Comparison of ENCODE assay signal across 8 cellular contexts in genomic region chr22:17638432-17639237, GRCh38. TPM values are rescaled to one million over a fixed set of nuclear protein-coding genes. Genes with fewer than 3 reads are reported as not detected.
DNase-seq lines count a peak whose midpoint lies in the region; ATAC-seq and TF ChIP-seq lines count a peak whose summit lies in the region.

TSS of gene BCL2L13 (plus strand) at chr22:17638757. CDS start at chr22:17655712, 16,955 bp downstream.

- H2BK15ac ChIP-seq in IMR-90 (ENCODE audit: low read depth, low read length): peak within 1 kb of the TSS; percentile 83

- no peaks in the 10 kb centered on the region for H4K20me1 ChIP-seq in IMR-90 (ENCODE audit: insufficient read depth, low read length)

- H2BK120ac ChIP-seq in IMR-90 (ENCODE audit: low read depth, low read length): peak within 1 kb of the TSS; percentile 78

- H2BK5ac ChIP-seq in IMR-90 (ENCODE audit: low read depth, low read length, poor library complexity, severe bottlenecking): peak within 1 kb of the TSS; percentile 96

- H2AFZ ChIP-seq in IMR-90 (replicated peaks; ENCODE audit: low read length, poor library complexity): peak within 1 kb of the TSS; percentile 97

- H3K18ac ChIP-seq in IMR-90 (ENCODE audit: low read depth, low read length): peak within 1 kb of the TSS; percentile 92

- H3K4me2 ChIP-seq in IMR-90 (ENCODE audit: low read depth, low read length): peak within 1 kb of the TSS; percentile 93

- peak within 1 kb of the TSS; percentile 99 for H3K4ac ChIP-seq in IMR-90 (ENCODE audit: low read depth, low read length)

- H3K9me3 ChIP-seq in IMR-90 (ENCODE audit: control insufficient read depth, insufficient read depth, low read length) (no peaks in the 10 kb centered on the region), mononuclear cell (ENCODE audit: low read depth, low read length) (no peaks in the 10 kb centered on the region)

- WGBS in IMR-90 (ENCODE audit: extremely low coverage in 2 of 2, insufficient read length in 1 of 2), 2 experiments: 1% methylated on average over 25 of the region's 68 CpGs; no CpG with 5 or more reads in 1 of the 2 experiments

- H3K4me3 ChIP-seq in IMR-90 (ENCODE audit: insufficient read depth, low read depth, low read length) (peak within 1 kb of the TSS; percentile 69), epithelial cell of esophagus (ENCODE audit: low read length) (peak within 1 kb of the TSS; percentile 93), mononuclear cell (ENCODE audit: low read length) (peak within 1 kb of the TSS; percentile 83)

- intact Hi-C loops in IMR-90 (cut with micrococcal nuclease): loop anchor here (2.0 to 5.0 kb wide), 3 partner anchors 74 to 88 kb away; partner anchors contain the start of gene SLC25A18

- peak within 1 kb of the TSS; percentile 94 for H3K27ac ChIP-seq in IMR-90 (ENCODE audit: insufficient read depth, low read length)

- TF ChIP-seq RAD21 in IMR-90 (IDR thresholded peaks at IDR 0.05; ENCODE audit: low read length): no peak

- POLR2A ChIA-PET in IMR-90 (lab: Charles Lee; ENCODE audit: unreplicated experiment): interaction anchor here (0.5 to 0.9 kb wide), 3 partner anchors 21 to 31 kb away, joined by 3 to 4 read pairs (median 3); no protein-coding TSS in a partner anchor

- dilution Hi-C loops in IMR-90 (cut with HindIII; ENCODE audit: low sequenced_read_pairs, unreplicated experiment): no loop called here

- peak within 1 kb of the TSS; percentile 95 for H3K56ac ChIP-seq in IMR-90 (ENCODE audit: extremely low read depth, insufficient read depth, low read length)

- H3K4me1 ChIP-seq in IMR-90 (ENCODE audit: control insufficient read depth, insufficient read depth, low read length) (peaks cover 2% of the 10 kb centered on the region), mononuclear cell (ENCODE audit: insufficient read depth, low read length) (peaks cover 41% of the 10 kb centered on the region)

- in situ Hi-C loops in IMR-90 (cut with MboI; ENCODE audit: low sequenced_read_pairs): loop anchor here (5.0 kb wide), 1 partner anchor 49 kb away; no protein-coding TSS in a partner anchor

- no peaks in the 10 kb centered on the region for H3K36me3 ChIP-seq in IMR-90 (ENCODE audit: control insufficient read depth, insufficient read depth, low read length)

- H3K79me1 ChIP-seq in IMR-90 (ENCODE audit: low read depth in 1 of 2, low read length in 2 of 2): peaks cover 8 to 53% of the 10 kb centered on the region in 2 experiments

- H3K27me3 ChIP-seq in IMR-90 (ENCODE audit: control insufficient read depth, insufficient read depth, low read length): no peaks in the 10 kb centered on the region
- no peaks in the 10 kb centered on the region for H3K27me3 ChIP-seq in mononuclear cell (ENCODE audit: insufficient read depth, low read length)

- H4K8ac ChIP-seq in IMR-90 (ENCODE audit: low read depth in 2 of 2, low read length in 2 of 2): peak within 1 kb of the TSS; percentile 94 to 100

- peak within 1 kb of the TSS; percentile 98 for H3K14ac ChIP-seq in IMR-90 (replicated peaks; ENCODE audit: low read depth, low read length)

- H3K23ac ChIP-seq in IMR-90 (ENCODE audit: low read depth, low read length): peak within 1 kb of the TSS; percentile 99

- no TSS peak for BruUV-seq in IMR-90 (replicated peaks; lab: Mats Ljungman, UMichigan)

- TF ChIP-seq POLR2A in IMR-90 (IDR thresholded peaks at IDR 0.05; ENCODE audit: low read depth, low read length): peak; percentile 95

- CTCF ChIA-PET in IMR-90 (lab: Yijun Ruan, JAX): interaction anchor here (1.1 to 1.4 kb wide), 2 partner anchors 40 to 79 kb away, joined by 3 read pairs; no protein-coding TSS in a partner anchor

- H3K9me1 ChIP-seq in IMR-90 (ENCODE audit: insufficient read depth, low read length): no peaks in the 10 kb centered on the region; the same call in 1 of the 2 replicates

- H4K5ac ChIP-seq in IMR-90 (ENCODE audit: low read depth, low read length): peak within 1 kb of the TSS; percentile 97

- ATAC-seq in GM21526 (IDR thresholded peaks at IDR 0.05; ENCODE audit: low FRiP score, unreplicated experiment) (peak; percentile 85), IMR-90 (ENCODE audit: low read depth) (peak; percentile 94)

- H2BK20ac ChIP-seq in IMR-90 (ENCODE audit: low read depth, low read length): peak within 1 kb of the TSS; percentile 72

- peak within 1 kb of the TSS; percentile 97 for H3K9ac ChIP-seq in IMR-90 (ENCODE audit: low read depth, low read length)

- H2AK9ac ChIP-seq in IMR-90 (replicated peaks; ENCODE audit: low read depth, low read length, poor library complexity): peak within 1 kb of the TSS; percentile 95

- H4K91ac ChIP-seq in IMR-90 (ENCODE audit: insufficient read depth, low read depth, low read length): peak within 1 kb of the TSS; percentile 97

- H2AK5ac ChIP-seq in IMR-90 (ENCODE audit: low read depth, low read length): peak within 1 kb of the TSS; percentile 99

- TF ChIP-seq CTCF in IMR-90 (conservative IDR thresholded peaks at IDR 0.05; ENCODE audit: low read depth, low read length): 0 out of 2 replicates have a peak, but pooled peaks have one; percentile 1
- TF ChIP-seq CTCF in epithelial cell of esophagus (IDR thresholded peaks at IDR 0.05; ENCODE audit: insufficient read depth, low read depth, low read length, missing control alignments): no peak

- DNase-seq in DMS 273 treated with DMSO at 0.1 percent for 48 hours (lab: John Stamatoyannopoulos, UW): peak; percentile 70
- peak; percentile 90 for DNase-seq in IMR-90
- DNase-seq in OCI-M2 (lab: John Stamatoyannopoulos, UW; ENCODE audit: unreplicated experiment): peak; percentile 65
- peak; percentile 83 for DNase-seq in activated T-cell treated with anti-CD3 and anti-CD28 coated beads for 4 hours
- DNase-seq in epithelial cell of esophagus (ENCODE audit: low read depth): peak; percentile 90
- peak; percentile 82 to 83 for DNase-seq in stimulated activated CD8-positive, alpha-beta memory T cell treated with anti-CD3 and anti-CD28 coated beads, Interleukin-2, amount 100 ng/mL, for 48 hours (ENCODE audit: low read depth in 2 of 2)

TF ChIP-seq in IMR-90, 13 proteins besides CTCF, POLR2A, EP300 and RAD21:
- TF ChIP-seq MAFK (IDR thresholded peaks at IDR 0.05; ENCODE audit: low read depth, low read length) (no peak), CEBPB (IDR thresholded peaks at IDR 0.05; ENCODE audit: low read depth, low read length) (no peak), MXI1 (IDR thresholded peaks at IDR 0.05; ENCODE audit: borderline replicate concordance, low read depth, low read length) (peak; percentile 83), NFE2L2 (IDR thresholded peaks at IDR 0.05; ENCODE audit: low read depth, low read length) (0 out of 2 replicates have a peak, but pooled peaks have one; percentile 4)
TF ChIP-seq in IMR-90: peak in this region for 2.

RNA-seq across cellular contexts. Expression of gene BCL2L13, which starts in this region (rescaled TPM):
- 77.5 and 86.7 TPM in 2 replicates for total RNA-seq in IMR-90 (2012; rRNA removed)
- 39.6 and 42.6 TPM in 2 replicates for polyA plus RNA-seq in IMR-90 (2012; rRNA removed)
- polyA plus RNA-seq in IMR-90 (2012; cell fraction: cytosol; rRNA removed): 29.4 and 36.3 TPM in 2 replicates
- polyA plus RNA-seq in IMR-90 (2012; cell fraction: nucleus; rRNA removed; ENCODE audit: low replicate concordance): 15.2 and 32.7 TPM in 2 replicates
- 25.9 TPM for total RNA-seq in mononuclear cell

Comparison
In these comparisons a context has a peak if more than half of its experiments do, and no peak if none do; other contexts are left out.
1. Peak in every context shown above with its lines: DNase-seq, ATAC-seq, H3K4me3 ChIP-seq and H3K27ac ChIP-seq.